11 cellular contexts compared by ENCODE assay signal in the genomic region with DNA sequence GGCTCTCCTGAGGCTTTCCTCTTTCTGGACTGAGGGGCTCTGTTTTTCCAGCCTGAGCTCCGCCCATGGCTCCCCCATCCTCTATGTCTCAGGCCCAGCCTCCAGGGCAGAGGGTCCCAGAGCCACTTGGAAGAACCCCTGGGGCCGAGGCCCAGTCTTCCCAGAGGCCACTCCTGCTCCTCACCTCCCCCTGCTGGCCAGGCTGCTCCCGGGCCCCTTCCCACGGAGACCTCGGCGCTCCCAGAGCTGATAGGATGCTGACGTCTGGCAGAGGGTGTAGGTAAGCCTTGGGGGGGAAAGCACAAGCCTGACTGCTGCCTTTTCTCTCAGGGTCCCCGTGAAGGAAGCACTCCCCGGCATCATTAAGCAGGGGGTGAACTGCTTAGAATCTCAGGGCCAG. TPM values are rescaled to one million over a fixed set of nuclear protein-coding genes. Genes with fewer than 3 reads are reported as not detected.
DNase-seq lines count a peak whose midpoint lies in the region; ATAC-seq, FAIRE-seq and TF ChIP-seq lines count a peak whose summit lies in the region.
"Had no signal": no experiment of that assay in that cellular context is flagged by ENCODE, and none has a peak within 500 bp of the region (broad histone marks: within the 10 kb centered on the region; RNA-seq: fewer than 3 reads in every experiment).

No MANE protein-coding gene starts in this region.

- peak in 3 of 4 donors; percentile 30 to 52 (median 34) for ATAC-seq in pancreas
- ATAC-seq in GM18517 (IDR thresholded peaks at IDR 0.05; ENCODE audit: unreplicated experiment): no peak

- intact Hi-C loops in pancreas (cut with DNase I): no loop called here
- intact Hi-C loops in activated T-helper 1 cell treated with anti-CD3 and anti-CD28 coated beads, Interleukin-12 subunit alpha, Interleukin-12 subunit beta, Interleukin-2, Interleukin-4 antibody, amounts not matched to agents 30 ng/mL and 10 ng/mL and 1 ng/mL, durations not matched to agents 14 hours and 24 hours and 36 hours (cut with micrococcal nuclease): no loop called here

- peak; percentile 54 for TF ChIP-seq CTCF in epithelial cell of esophagus (IDR thresholded peaks at IDR 0.05; ENCODE audit: insufficient read depth, low read depth, low read length, missing control alignments)
- TF ChIP-seq CTCF in pancreas (IDR thresholded peaks at IDR 0.05): peak in 2 of 4 donors; percentile 29 to 31

- no peak overlapping the region for H3K4me3 Mint-ChIP-seq in activated T-helper 1 cell treated with anti-CD3 and anti-CD28 coated beads, Interleukin-12 subunit alpha, Interleukin-12 subunit beta, Interleukin-2, Interleukin-4 antibody, amounts not matched to agents 30 ng/mL and 10 ng/mL and 1 ng/mL, durations not matched to agents 14 hours and 24 hours and 36 hours

- H3K4me3 ChIP-seq in MG63 (no peak overlapping the region), epithelial cell of esophagus (ENCODE audit: low read length) (no peak overlapping the region), pancreas (no peak overlapping the region)
- H3K4me3 ChIP-seq: SK-N-MC, suprapubic skin had no signal

- DNase-seq in NCI-H524 (lab: John Stamatoyannopoulos, UW) (peak; percentile 15 to 37), NCI-H524 treated with DMSO at 0.1 percent for 48 hours (lab: John Stamatoyannopoulos, UW) (no peak), MG63 (peak; percentile 13), epithelial cell of esophagus (ENCODE audit: low read depth) (peak; percentile 15), pancreas (peak in 3 of 6 donors; percentile 24 to 75 (median 42)), anterior cingulate cortex (lab: John Stamatoyannopoulos, UW) (no peak)
- no peak for DNase-seq in activated T-helper 1 cell treated with anti-CD3 and anti-CD28 coated beads, Interleukin-12 subunit alpha, Interleukin-12 subunit beta, Interleukin-2, Interleukin-4 antibody, amounts not matched to agents 30 ng/mL and 10 ng/mL and 1 ng/mL, durations not matched to agents 14 hours and 24 hours and 36 hours (ENCODE audit: low spot score)

- WGBS in pancreas, 2 donors: 29 to 36% methylated on average over 9 of the region's 9 CpGs

- H3K9me3 Mint-ChIP-seq in activated T-helper 1 cell treated with anti-CD3 and anti-CD28 coated beads, Interleukin-12 subunit alpha, Interleukin-12 subunit beta, Interleukin-2, Interleukin-4 antibody, amounts not matched to agents 30 ng/mL and 10 ng/mL and 1 ng/mL, durations not matched to agents 14 hours and 24 hours and 36 hours: no peaks in the 10 kb centered on the region

- H3K9me3 ChIP-seq in MG63 (no peaks in the 10 kb centered on the region), pancreas (no peaks in the 10 kb centered on the region)
- H3K9me3 ChIP-seq: suprapubic skin had no signal

- peaks cover 0 to 11% (median 4%) of the 10 kb centered on the region in 3 donors for H3K4me1 ChIP-seq in pancreas

- H3K27me3 ChIP-seq in MG63 (no peaks in the 10 kb centered on the region), pancreas (no peaks in the 10 kb centered on the region)
- H3K27me3 ChIP-seq: suprapubic skin had no signal

- no peak overlapping the region for H3K27ac Mint-ChIP-seq in activated T-helper 1 cell treated with anti-CD3 and anti-CD28 coated beads, Interleukin-12 subunit alpha, Interleukin-12 subunit beta, Interleukin-2, Interleukin-4 antibody, amounts not matched to agents 30 ng/mL and 10 ng/mL and 1 ng/mL, durations not matched to agents 14 hours and 24 hours and 36 hours

- H3K36me3 Mint-ChIP-seq in activated T-helper 1 cell treated with anti-CD3 and anti-CD28 coated beads, Interleukin-12 subunit alpha, Interleukin-12 subunit beta, Interleukin-2, Interleukin-4 antibody, amounts not matched to agents 30 ng/mL and 10 ng/mL and 1 ng/mL, durations not matched to agents 14 hours and 24 hours and 36 hours (ENCODE audit: low read depth): no peaks in the 10 kb centered on the region

- peaks cover 5% of the 10 kb centered on the region for H3K27me3 Mint-ChIP-seq in activated T-helper 1 cell treated with anti-CD3 and anti-CD28 coated beads, Interleukin-12 subunit alpha, Interleukin-12 subunit beta, Interleukin-2, Interleukin-4 antibody, amounts not matched to agents 30 ng/mL and 10 ng/mL and 1 ng/mL, durations not matched to agents 14 hours and 24 hours and 36 hours (ENCODE audit: insufficient read depth)

- peaks cover 6% of the 10 kb centered on the region for H3K4me1 Mint-ChIP-seq in activated T-helper 1 cell treated with anti-CD3 and anti-CD28 coated beads, Interleukin-12 subunit alpha, Interleukin-12 subunit beta, Interleukin-2, Interleukin-4 antibody, amounts not matched to agents 30 ng/mL and 10 ng/mL and 1 ng/mL, durations not matched to agents 14 hours and 24 hours and 36 hours (ENCODE audit: low read depth)

- no peak overlapping the region for H3K27ac ChIP-seq in pancreas
- H3K27ac ChIP-seq: SK-N-MC, suprapubic skin had no signal

- H3K36me3 ChIP-seq in MG63: no peaks in the 10 kb centered on the region
- H3K36me3 ChIP-seq in pancreas: no peaks in the 10 kb centered on the region
- H3K36me3 ChIP-seq: suprapubic skin had no signal

- FAIRE-seq in pancreas (lab: Jason Lieb, UNC): no peak
- FAIRE-seq: islet of Langerhans had no signal

RNA-seq across cellular contexts. Expression of gene ERH, which starts 51.4 kb away (rescaled TPM):
- total RNA-seq in MG63 (2014; rRNA removed; shearing (Covaris generic); ENCODE audit: low replicate concordance): 173 and 248 TPM in 2 replicates
- total RNA-seq in pancreas: 10 to 100 TPM; 32.4 to 75.4 (median 50.4) TPM
- 10 to 100 TPM; 67.2 to 71.7 TPM for polyA plus RNA-seq in pancreas
- total RNA-seq in activated T-helper 1 cell treated with anti-CD3 and anti-CD28 coated beads, Interleukin-12 subunit alpha, Interleukin-12 subunit beta, Interleukin-2, Interleukin-4 antibody, amounts not matched to agents 30 ng/mL and 10 ng/mL and 1 ng/mL, durations not matched to agents 14 hours and 24 hours and 36 hours: 400 and 421 TPM in 2 replicates

RNA-seq across cellular contexts. Expression of gene SLC39A9, which starts 51.8 kb away (rescaled TPM):
- 50.5 and 54.2 TPM in 2 replicates for total RNA-seq in MG63 (2014; rRNA removed; shearing (Covaris generic); ENCODE audit: low replicate concordance)
- 10 to 100 TPM; 24.3 to 40.2 (median 35.5) TPM for total RNA-seq in pancreas
- polyA plus RNA-seq in pancreas: 10 to 100 TPM; 13.2 to 20.1 TPM
- 51.6 and 53.7 TPM in 2 replicates for total RNA-seq in activated T-helper 1 cell treated with anti-CD3 and anti-CD28 coated beads, Interleukin-12 subunit alpha, Interleukin-12 subunit beta, Interleukin-2, Interleukin-4 antibody, amounts not matched to agents 30 ng/mL and 10 ng/mL and 1 ng/mL, durations not matched to agents 14 hours and 24 hours and 36 hours

Comparison
In these comparisons a context has a peak if more than half of its experiments do, and no peak if none do; other contexts are left out.
1. DNase-seq: peak in NCI-H524 (2 of 2), MG63 (single experiment) and epithelial cell of esophagus (single experiment); none in NCI-H524 treated with DMSO at 0.1 percent for 48 hours (single experiment), anterior cingulate cortex (0 of 58) and activated T-helper 1 cell treated with anti-CD3 and anti-CD28 coated beads, Interleukin-12 subunit alpha, Interleukin-12 subunit beta, Interleukin-2, Interleukin-4 antibody, amounts not matched to agents 30 ng/mL and 10 ng/mL and 1 ng/mL, durations not matched to agents 14 hours and 24 hours and 36 hours (single experiment).